8 cellular contexts compared by ENCODE assay signal in the genomic region with DNA sequence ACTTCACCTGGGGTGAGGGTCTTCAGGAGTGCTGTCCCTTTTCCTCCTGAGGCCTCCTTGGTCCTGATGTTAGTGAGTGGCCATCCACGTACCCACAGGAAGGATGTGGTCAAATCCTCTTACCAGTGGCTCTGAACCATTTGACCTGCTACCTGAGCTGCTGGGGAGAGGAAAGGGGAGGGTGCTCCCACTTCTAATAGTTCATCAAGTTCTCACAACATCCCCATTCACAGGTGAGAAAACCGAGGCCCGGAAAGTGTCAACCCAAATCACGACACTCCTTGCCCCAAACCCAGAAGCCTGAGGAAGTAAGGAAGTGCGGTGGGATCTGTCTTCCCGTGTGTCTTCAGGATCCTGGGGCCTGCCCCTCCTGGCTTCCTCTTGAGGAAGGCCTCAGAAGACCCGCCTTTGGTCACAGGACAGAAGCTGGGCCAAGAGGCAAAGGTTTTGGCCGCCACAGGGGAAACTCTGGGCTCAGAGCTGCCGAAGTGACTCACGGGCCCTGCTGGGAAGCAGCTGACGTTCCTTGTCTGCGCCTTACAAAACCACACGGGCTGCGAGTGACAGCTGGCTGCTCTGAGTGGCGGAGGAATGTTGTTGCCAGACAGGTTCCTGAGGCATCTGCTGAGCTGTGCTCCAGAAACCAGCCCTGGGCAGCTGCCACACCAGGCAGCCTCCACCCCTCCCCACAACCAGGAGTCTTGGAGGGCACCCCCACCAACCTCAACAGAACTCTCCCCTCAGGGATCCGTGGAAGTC. TPM values are rescaled to one million over a fixed set of nuclear protein-coding genes. Genes with fewer than 3 reads are reported as not detected.
DNase-seq lines count a peak whose midpoint lies in the region; ATAC-seq and TF ChIP-seq lines count a peak whose summit lies in the region.

No MANE protein-coding gene starts in this region.

- H3K4me3 ChIP-seq in adrenal gland (no peak overlapping the region), heart right ventricle (no peak overlapping the region), psoas muscle (no peak overlapping the region)

- H3K9me3 ChIP-seq in adrenal gland (replicated peaks in 1 of 3), result no peaks in the 10 kb centered on the region
- no peaks in the 10 kb centered on the region for H3K9me3 ChIP-seq in heart right ventricle
- no peaks in the 10 kb centered on the region for H3K9me3 ChIP-seq in psoas muscle

- H3K27ac ChIP-seq in adrenal gland, result peak overlapping the region; percentile 31 to 89 (median 67)
- H3K27ac ChIP-seq in heart right ventricle, result peak overlapping the region; percentile 47 to 91 (median 84)
- H3K27ac ChIP-seq in psoas muscle, result peak overlapping the region; percentile 76

- no peaks in the 10 kb centered on the region for H3K36me3 ChIP-seq in adrenal gland (replicated peaks in 1 of 2)
- H3K36me3 ChIP-seq in heart right ventricle, result no peaks in the 10 kb centered on the region
- H3K36me3 ChIP-seq in psoas muscle (ENCODE audit: insufficient read depth in 1 of 2, low read depth in 1 of 2), result no peaks in the 10 kb centered on the region

- DNase-seq in DMS53 (lab: John Stamatoyannopoulos, UW) (peak; percentile 97), NOMO-1 treated with DMSO at 0.1 percent for 48 hours (lab: John Stamatoyannopoulos, UW; ENCODE audit: unreplicated experiment) (peak; percentile 59), adrenal gland (peak; percentile 67 to 93 (median 90)), heart right ventricle (peak; percentile 83 to 90), psoas muscle (peak; percentile 92 to 97), DMS114 treated with DMSO at 0.1 percent for 48 hours (lab: John Stamatoyannopoulos, UW; ENCODE audit: unreplicated experiment) (no peak)

- WGBS in adrenal gland, 4 donors, result 59 to 63% (median 61%) methylated on average over 10 to 16 of the region's 16 CpGs
- WGBS in heart right ventricle, 2 donors, result 21 to 23% methylated on average over 16 of the region's 16 CpGs
- 11 to 17% (median 13%) methylated on average over 15 to 16 of the region's 16 CpGs for WGBS in psoas muscle, 3 donors

- H3K27me3 ChIP-seq in adrenal gland (no peaks in the 10 kb centered on the region), heart right ventricle (no peaks in the 10 kb centered on the region), psoas muscle (ENCODE audit: insufficient read depth in 3 of 3, low read length in 2 of 3) (no peaks in the 10 kb centered on the region)

- peaks cover 0 to 14% of the 10 kb centered on the region in 2 donors for H3K4me1 ChIP-seq in adrenal gland (replicated peaks in 1 of 2)
- peaks cover 7 to 25% (median 20%) of the 10 kb centered on the region in 9 donors for H3K4me1 ChIP-seq in heart right ventricle
- peaks cover 18% of the 10 kb centered on the region for H3K4me1 ChIP-seq in psoas muscle

- intact Hi-C loops in adrenal gland (cut with DNase I), result no loop called here
- intact Hi-C loops in heart right ventricle (cut with DNase I), result no loop called here
- intact Hi-C loops in psoas muscle (cut with DNase I), result loop anchor here in 1 of 2 donors (5.0 kb wide), 1 partner anchor 1364 kb away; a partner anchor contains a TSS

- TF ChIP-seq CTCF in adrenal gland (IDR thresholded peaks at IDR 0.05) (no peak), heart right ventricle (IDR thresholded peaks at IDR 0.05) (peak in 2 of 9 donors; percentile 7 to 10), psoas muscle (IDR thresholded peaks at IDR 0.05) (no peak)

- peak; percentile 72 for ATAC-seq in HG02610 (IDR thresholded peaks at IDR 0.05; ENCODE audit: unreplicated experiment)
- peak; percentile 94 to 97 (median 97) for ATAC-seq in heart right ventricle
- peak; percentile 96 to 99 (median 98) for ATAC-seq in psoas muscle
- ATAC-seq in HG02885 (IDR thresholded peaks at IDR 0.05; ENCODE audit: poor library complexity, unreplicated experiment), result no peak

- no peak for TF ChIP-seq POLR2A in adrenal gland (IDR thresholded peaks at IDR 0.05)

RNA-seq across cellular contexts. Expression of a gene that starts 13.9 kb away (rescaled TPM):
- total RNA-seq in adrenal gland (100 to 1,000 TPM in 1 of 8 donors, 10 to 100 TPM in 7; 38.0 to 100 (median 60.0) TPM), heart right ventricle (10 to 100 TPM; 42.5 to 91.4 (median 63.5) TPM), psoas muscle (10 to 100 TPM in 1 of 4 donors, 1 to 10 TPM in 3; 6.3 to 17.8 (median 7.9) TPM)
- polyA plus RNA-seq in adrenal gland (100 to 1,000 TPM in 1 of 3 donors, 10 to 100 TPM in 2; 15.5 to 130 (median 71.7) TPM), heart right ventricle (10 to 100 TPM; 47.4 to 97.4 TPM), psoas muscle (1 to 10 TPM; 3.1 to 7.5 (median 4.3) TPM)
